Comparison of ENCODE assay signal across 1 cellular context in genomic region chr9:92764988-92765936, GRCh38.
TF ChIP-seq lines count a peak whose summit lies in the region.

No MANE protein-coding gene starts in this region.

TF ChIP-seq in HepG2, 621 proteins besides CTCF, POLR2A, EP300 and RAD21 (continued from another document and continues in another):
- TF ChIP-seq BORCS8-MEF2B (CRISPR knock-in tag; IDR thresholded peaks at IDR 0.05) (peak; percentile 80), ZBTB7A (CRISPR knock-in tag; IDR thresholded peaks at IDR 0.05) (0 out of 2 replicates have a peak, but pooled peaks have one; percentile 24), SOX5 (CRISPR knock-in tag; IDR thresholded peaks at IDR 0.05; ENCODE audit: borderline replicate concordance) (peak; percentile 23; the same call in 1 of the 2 replicates), MEIS1 (CRISPR knock-in tag; IDR thresholded peaks at IDR 0.05; ENCODE audit: borderline replicate concordance) (peak; percentile 53), KDM1A (CRISPR knock-in tag; IDR thresholded peaks at IDR 0.05) (no peak), CHCHD3 (CRISPR knock-in tag; IDR thresholded peaks at IDR 0.05) (no peak; the same call in none of the 2 replicates), ZNF446 (CRISPR knock-in tag; IDR thresholded peaks at IDR 0.05) (peak; percentile 70; the same call in 1 of the 2 replicates), NCOA1 (CRISPR knock-in tag; IDR thresholded peaks at IDR 0.05) (peak; percentile 27; the same call in 1 of the 2 replicates), SPEN (CRISPR knock-in tag; IDR thresholded peaks at IDR 0.05; ENCODE audit: low read depth) (peak; percentile 65), PHF21A (CRISPR knock-in tag; IDR thresholded peaks at IDR 0.05) (peak; percentile 55; the same call in 1 of the 2 replicates), JUNB (CRISPR knock-in tag; IDR thresholded peaks at IDR 0.05; ENCODE audit: borderline replicate concordance) (no peak), ZNF615 (CRISPR knock-in tag; IDR thresholded peaks at IDR 0.05; ENCODE audit: borderline replicate concordance) (no peak), ZSCAN21 (CRISPR knock-in tag; IDR thresholded peaks at IDR 0.05; ENCODE audit: borderline replicate concordance) (no peak; the same call in 1 of the 2 replicates), DPF2 (CRISPR knock-in tag; IDR thresholded peaks at IDR 0.05; ENCODE audit: borderline replicate concordance, low read depth) (no peak), JUN (CRISPR knock-in tag; IDR thresholded peaks at IDR 0.05) (no peak; the same call in 1 of the 2 replicates), SRSF9 (IDR thresholded peaks at IDR 0.05; ENCODE audit: borderline replicate concordance, insufficient read depth, low read depth, low read length, poor library complexity, severe bottlenecking) (no peak), TAF1 (CRISPR knock-in tag; IDR thresholded peaks at IDR 0.05) (peak; percentile 79), ZNF333 (CRISPR knock-in tag; IDR thresholded peaks at IDR 0.05; ENCODE audit: borderline replicate concordance) (no peak), REPIN1 (CRISPR knock-in tag; IDR thresholded peaks at IDR 0.05; ENCODE audit: borderline replicate concordance, low read depth) (peak; percentile 77), KLF15 (CRISPR knock-in tag; IDR thresholded peaks at IDR 0.05; ENCODE audit: borderline replicate concordance) (no peak), HMG20B (CRISPR knock-in tag; conservative IDR thresholded peaks at IDR 0.05) (no peak), IKZF4 (CRISPR knock-in tag; IDR thresholded peaks at IDR 0.05; ENCODE audit: borderline replicate concordance, low read depth, not compliant biosample characterization) (peak; percentile 45), ZBTB46 (CRISPR knock-in tag; IDR thresholded peaks at IDR 0.05; ENCODE audit: borderline replicate concordance) (no peak), ZNF609 (CRISPR knock-in tag; IDR thresholded peaks at IDR 0.05; ENCODE audit: borderline replicate concordance) (no peak), NKX3-1 (CRISPR knock-in tag; IDR thresholded peaks at IDR 0.05) (0 out of 2 replicates have a peak, but pooled peaks have one; percentile 84), PCBP2 (optimal IDR thresholded peaks at IDR 0.05; ENCODE audit: low read depth, low read length, poor library complexity, severe bottlenecking) (no peak)
- TF ChIP-seq, protein P1, sequence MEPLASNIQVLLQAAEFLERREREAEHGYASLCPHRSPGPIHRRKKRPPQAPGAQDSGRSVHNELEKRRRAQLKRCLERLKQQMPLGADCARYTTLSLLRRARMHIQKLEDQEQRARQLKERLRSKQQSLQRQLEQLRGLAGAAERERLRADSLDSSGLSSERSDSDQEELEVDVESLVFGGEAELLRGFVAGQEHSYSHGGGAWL (CRISPR knock-in tag; IDR thresholded peaks at IDR 0.05) = peak; percentile 92; the same call in 1 of the 2 replicates
- TF ChIP-seq, protein P2, sequence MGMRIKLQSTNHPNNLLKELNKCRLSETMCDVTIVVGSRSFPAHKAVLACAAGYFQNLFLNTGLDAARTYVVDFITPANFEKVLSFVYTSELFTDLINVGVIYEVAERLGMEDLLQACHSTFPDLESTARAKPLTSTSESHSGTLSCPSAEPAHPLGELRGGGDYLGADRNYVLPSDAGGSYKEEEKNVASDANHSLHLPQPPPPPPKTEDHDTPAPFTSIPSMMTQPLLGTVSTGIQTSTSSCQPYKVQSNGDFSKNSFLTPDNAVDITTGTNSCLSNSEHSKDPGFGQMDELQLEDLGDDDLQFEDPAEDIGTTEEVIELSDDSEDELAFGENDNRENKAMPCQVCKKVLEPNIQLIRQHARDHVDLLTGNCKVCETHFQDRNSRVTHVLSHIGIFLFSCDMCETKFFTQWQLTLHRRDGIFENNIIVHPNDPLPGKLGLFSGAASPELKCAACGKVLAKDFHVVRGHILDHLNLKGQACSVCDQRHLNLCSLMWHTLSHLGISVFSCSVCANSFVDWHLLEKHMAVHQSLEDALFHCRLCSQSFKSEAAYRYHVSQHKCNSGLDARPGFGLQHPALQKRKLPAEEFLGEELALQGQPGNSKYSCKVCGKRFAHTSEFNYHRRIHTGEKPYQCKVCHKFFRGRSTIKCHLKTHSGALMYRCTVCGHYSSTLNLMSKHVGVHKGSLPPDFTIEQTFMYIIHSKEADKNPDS (CRISPR knock-in tag; IDR thresholded peaks at IDR 0.05) = peak; percentile 71; the same call in 1 of the 2 replicates
- TF ChIP-seq, protein P3, sequence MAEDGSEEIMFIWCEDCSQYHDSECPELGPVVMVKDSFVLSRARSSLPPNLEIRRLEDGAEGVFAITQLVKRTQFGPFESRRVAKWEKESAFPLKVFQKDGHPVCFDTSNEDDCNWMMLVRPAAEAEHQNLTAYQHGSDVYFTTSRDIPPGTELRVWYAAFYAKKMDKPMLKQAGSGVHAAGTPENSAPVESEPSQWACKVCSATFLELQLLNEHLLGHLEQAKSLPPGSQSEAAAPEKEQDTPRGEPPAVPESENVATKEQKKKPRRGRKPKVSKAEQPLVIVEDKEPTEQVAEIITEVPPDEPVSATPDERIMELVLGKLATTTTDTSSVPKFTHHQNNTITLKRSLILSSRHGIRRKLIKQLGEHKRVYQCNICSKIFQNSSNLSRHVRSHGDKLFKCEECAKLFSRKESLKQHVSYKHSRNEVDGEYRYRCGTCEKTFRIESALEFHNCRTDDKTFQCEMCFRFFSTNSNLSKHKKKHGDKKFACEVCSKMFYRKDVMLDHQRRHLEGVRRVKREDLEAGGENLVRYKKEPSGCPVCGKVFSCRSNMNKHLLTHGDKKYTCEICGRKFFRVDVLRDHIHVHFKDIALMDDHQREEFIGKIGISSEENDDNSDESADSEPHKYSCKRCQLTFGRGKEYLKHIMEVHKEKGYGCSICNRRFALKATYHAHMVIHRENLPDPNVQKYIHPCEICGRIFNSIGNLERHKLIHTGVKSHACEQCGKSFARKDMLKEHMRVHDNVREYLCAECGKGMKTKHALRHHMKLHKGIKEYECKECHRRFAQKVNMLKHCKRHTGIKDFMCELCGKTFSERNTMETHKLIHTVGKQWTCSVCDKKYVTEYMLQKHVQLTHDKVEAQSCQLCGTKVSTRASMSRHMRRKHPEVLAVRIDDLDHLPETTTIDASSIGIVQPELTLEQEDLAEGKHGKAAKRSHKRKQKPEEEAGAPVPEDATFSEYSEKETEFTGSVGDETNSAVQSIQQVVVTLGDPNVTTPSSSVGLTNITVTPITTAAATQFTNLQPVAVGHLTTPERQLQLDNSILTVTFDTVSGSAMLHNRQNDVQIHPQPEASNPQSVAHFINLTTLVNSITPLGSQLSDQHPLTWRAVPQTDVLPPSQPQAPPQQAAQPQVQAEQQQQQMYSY (CRISPR knock-in tag; IDR thresholded peaks at IDR 0.05) = no peak
- TF ChIP-seq, protein P4, sequence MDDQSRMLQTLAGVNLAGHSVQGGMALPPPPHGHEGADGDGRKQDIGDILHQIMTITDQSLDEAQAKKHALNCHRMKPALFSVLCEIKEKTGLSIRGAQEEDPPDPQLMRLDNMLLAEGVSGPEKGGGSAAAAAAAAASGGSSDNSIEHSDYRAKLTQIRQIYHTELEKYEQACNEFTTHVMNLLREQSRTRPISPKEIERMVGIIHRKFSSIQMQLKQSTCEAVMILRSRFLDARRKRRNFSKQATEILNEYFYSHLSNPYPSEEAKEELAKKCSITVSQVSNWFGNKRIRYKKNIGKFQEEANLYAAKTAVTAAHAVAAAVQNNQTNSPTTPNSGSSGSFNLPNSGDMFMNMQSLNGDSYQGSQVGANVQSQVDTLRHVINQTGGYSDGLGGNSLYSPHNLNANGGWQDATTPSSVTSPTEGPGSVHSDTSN (CRISPR knock-in tag; IDR thresholded peaks at IDR 0.05; ENCODE audit: borderline replicate concordance) = peak; percentile 32; the same call in 1 of the 2 replicates
- TF ChIP-seq, protein P5, sequence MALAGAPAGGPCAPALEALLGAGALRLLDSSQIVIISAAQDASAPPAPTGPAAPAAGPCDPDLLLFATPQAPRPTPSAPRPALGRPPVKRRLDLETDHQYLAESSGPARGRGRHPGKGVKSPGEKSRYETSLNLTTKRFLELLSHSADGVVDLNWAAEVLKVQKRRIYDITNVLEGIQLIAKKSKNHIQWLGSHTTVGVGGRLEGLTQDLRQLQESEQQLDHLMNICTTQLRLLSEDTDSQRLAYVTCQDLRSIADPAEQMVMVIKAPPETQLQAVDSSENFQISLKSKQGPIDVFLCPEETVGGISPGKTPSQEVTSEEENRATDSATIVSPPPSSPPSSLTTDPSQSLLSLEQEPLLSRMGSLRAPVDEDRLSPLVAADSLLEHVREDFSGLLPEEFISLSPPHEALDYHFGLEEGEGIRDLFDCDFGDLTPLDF (CRISPR knock-in tag; IDR thresholded peaks at IDR 0.05) = peak; percentile 60
- TF ChIP-seq, protein P6, sequence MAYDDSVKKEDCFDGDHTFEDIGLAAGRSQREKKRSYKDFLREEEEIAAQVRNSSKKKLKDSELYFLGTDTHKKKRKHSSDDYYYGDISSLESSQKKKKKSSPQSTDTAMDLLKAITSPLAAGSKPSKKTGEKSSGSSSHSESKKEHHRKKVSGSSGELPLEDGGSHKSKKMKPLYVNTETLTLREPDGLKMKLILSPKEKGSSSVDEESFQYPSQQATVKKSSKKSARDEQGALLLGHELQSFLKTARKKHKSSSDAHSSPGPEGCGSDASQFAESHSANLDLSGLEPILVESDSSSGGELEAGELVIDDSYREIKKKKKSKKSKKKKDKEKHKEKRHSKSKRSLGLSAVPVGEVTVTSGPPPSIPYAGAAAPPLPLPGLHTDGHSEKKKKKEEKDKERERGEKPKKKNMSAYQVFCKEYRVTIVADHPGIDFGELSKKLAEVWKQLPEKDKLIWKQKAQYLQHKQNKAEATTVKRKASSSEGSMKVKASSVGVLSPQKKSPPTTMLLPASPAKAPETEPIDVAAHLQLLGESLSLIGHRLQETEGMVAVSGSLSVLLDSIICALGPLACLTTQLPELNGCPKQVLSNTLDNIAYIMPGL (CRISPR knock-in tag; IDR thresholded peaks at IDR 0.05; ENCODE audit: borderline replicate concordance in 1 of 2, low read depth in 1 of 2) = peak; percentile 87 to 92
- TF ChIP-seq, protein P7, sequence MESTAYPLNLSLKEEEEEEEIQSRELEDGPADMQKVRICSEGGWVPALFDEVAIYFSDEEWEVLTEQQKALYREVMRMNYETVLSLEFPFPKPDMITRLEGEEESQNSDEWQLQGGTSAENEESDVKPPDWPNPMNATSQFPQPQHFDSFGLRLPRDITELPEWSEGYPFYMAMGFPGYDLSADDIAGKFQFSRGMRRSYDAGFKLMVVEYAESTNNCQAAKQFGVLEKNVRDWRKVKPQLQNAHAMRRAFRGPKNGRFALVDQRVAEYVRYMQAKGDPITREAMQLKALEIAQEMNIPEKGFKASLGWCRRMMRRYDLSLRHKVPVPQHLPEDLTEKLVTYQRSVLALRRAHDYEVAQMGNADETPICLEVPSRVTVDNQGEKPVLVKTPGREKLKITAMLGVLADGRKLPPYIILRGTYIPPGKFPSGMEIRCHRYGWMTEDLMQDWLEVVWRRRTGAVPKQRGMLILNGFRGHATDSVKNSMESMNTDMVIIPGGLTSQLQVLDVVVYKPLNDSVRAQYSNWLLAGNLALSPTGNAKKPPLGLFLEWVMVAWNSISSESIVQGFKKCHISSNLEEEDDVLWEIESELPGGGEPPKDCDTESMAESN (CRISPR knock-in tag; conservative IDR thresholded peaks at IDR 0.05) = peak; percentile 93
- TF ChIP-seq, protein P8, sequence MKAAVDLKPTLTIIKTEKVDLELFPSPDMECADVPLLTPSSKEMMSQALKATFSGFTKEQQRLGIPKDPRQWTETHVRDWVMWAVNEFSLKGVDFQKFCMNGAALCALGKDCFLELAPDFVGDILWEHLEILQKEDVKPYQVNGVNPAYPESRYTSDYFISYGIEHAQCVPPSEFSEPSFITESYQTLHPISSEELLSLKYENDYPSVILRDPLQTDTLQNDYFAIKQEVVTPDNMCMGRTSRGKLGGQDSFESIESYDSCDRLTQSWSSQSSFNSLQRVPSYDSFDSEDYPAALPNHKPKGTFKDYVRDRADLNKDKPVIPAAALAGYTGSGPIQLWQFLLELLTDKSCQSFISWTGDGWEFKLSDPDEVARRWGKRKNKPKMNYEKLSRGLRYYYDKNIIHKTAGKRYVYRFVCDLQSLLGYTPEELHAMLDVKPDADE (CRISPR knock-in tag; IDR thresholded peaks at IDR 0.05) = no peak
